Comparison of ENCODE assay signal across 6 cellular contexts in genomic region chr11:65898656-65899355, GRCh38. TPM values are rescaled to one million over a fixed set of nuclear protein-coding genes. Genes with fewer than 3 reads are reported as not detected.
DNase-seq lines count a peak whose midpoint lies in the region; FAIRE-seq and TF ChIP-seq lines count a peak whose summit lies in the region.

No MANE protein-coding gene starts in this region.

- peaks cover 12% of the 10 kb centered on the region for H3K4me1 Mint-ChIP-seq in brain
- H3K4me1 Mint-ChIP-seq in nephron progenitor cell = peaks cover 26% of the 10 kb centered on the region

- H3K27ac Mint-ChIP-seq in brain = peak overlapping the region in 2 of 5 experiments; percentile 43 to 80
- no peak overlapping the region for H3K27ac Mint-ChIP-seq in nephron progenitor cell

- FAIRE-seq in GM12892 (lab: Jason Lieb, UNC) = no peak

- H3K27me3 Mint-ChIP-seq in brain (peaks cover 84% of the 10 kb centered on the region), nephron progenitor cell (ENCODE audit: low read depth, poor library complexity) (peaks cover 87% of the 10 kb centered on the region)

- no peak for DNase-seq in nephron progenitor cell
- DNase-seq in NCI-H2227 treated with DMSO at 0.1 percent for 48 hours (lab: John Stamatoyannopoulos, UW) = no peak
- DNase-seq in mucosa of gallbladder (ENCODE audit: low spot score) = no peak
- no peak for DNase-seq in GM12892 (ENCODE audit: insufficient read length)

- H3K36me3 Mint-ChIP-seq in brain (no peaks in the 10 kb centered on the region), nephron progenitor cell (ENCODE audit: low read depth) (no peaks in the 10 kb centered on the region)

- peaks cover 0 to 5% (median 0%) of the 10 kb centered on the region in 5 experiments for H3K9me3 Mint-ChIP-seq in brain
- H3K9me3 Mint-ChIP-seq in nephron progenitor cell = peaks cover 4% of the 10 kb centered on the region

- no peak for TF ChIP-seq CTCF in GM12875 (IDR thresholded peaks at IDR 0.05; ENCODE audit: borderline replicate concordance, insufficient read depth, low read depth, low read length)
- no peak for TF ChIP-seq CTCF in brain (conservative IDR thresholded peaks at IDR 0.05)
- no peak for TF ChIP-seq CTCF in nephron progenitor cell (IDR thresholded peaks at IDR 0.05)

- H3K4me3 Mint-ChIP-seq in brain (peak overlapping the region; percentile 78 to 89 (median 82)), nephron progenitor cell (peak overlapping the region; percentile 81)

- peak overlapping the region; percentile 53 for H3K4me3 ChIP-seq in GM12875 (ENCODE audit: low read depth, low read length)

- TF ChIP-seq POLR2A in GM12892 (IDR thresholded peaks at IDR 0.05; ENCODE audit: low read depth, low read length) = no peak

RNA-seq across cellular contexts. Expression of gene FOSL1, which starts 1.4 kb away (rescaled TPM):
- 0.76 TPM for polyA plus RNA-seq in brain (ENCODE audit: insufficient read depth, low read depth, low replicate concordance)
- 1.2 TPM for total RNA-seq in mucosa of gallbladder
- 1.0 TPM for polyA plus RNA-seq in GM12892 (2012; ENCODE audit: missing spikeins)

RNA-seq across cellular contexts. Expression of gene CCDC85B, which starts 8.3 kb away (rescaled TPM):
- 38.8 TPM for polyA plus RNA-seq in brain (ENCODE audit: insufficient read depth, low read depth, low replicate concordance)
- 28.3 TPM for total RNA-seq in mucosa of gallbladder
- polyA plus RNA-seq in GM12892 (2012; ENCODE audit: missing spikeins) = 1.8 TPM

RNA-seq across cellular contexts. Expression of gene FIBP, which starts 10.5 kb away (rescaled TPM):
- polyA plus RNA-seq in brain (ENCODE audit: insufficient read depth, low read depth, low replicate concordance) = 143 TPM
- total RNA-seq in mucosa of gallbladder = 55.1 TPM
- polyA plus RNA-seq in GM12892 (2012; ENCODE audit: missing spikeins) = 66.8 TPM

RNA-seq across cellular contexts. Expression of gene CTSW, which starts 19.2 kb away (rescaled TPM):
- 0.76 TPM for polyA plus RNA-seq in brain (ENCODE audit: insufficient read depth, low read depth, low replicate concordance)
- total RNA-seq in mucosa of gallbladder = 2.7 TPM
- 2.0 TPM for polyA plus RNA-seq in GM12892 (2012; ENCODE audit: missing spikeins)

RNA-seq across cellular contexts. Expression of gene C11orf68, which starts 20.1 kb away (rescaled TPM):
- 79.1 TPM for polyA plus RNA-seq in brain (ENCODE audit: insufficient read depth, low read depth, low replicate concordance)
- total RNA-seq in mucosa of gallbladder = 44.8 TPM
- polyA plus RNA-seq in GM12892 (2012; ENCODE audit: missing spikeins) = 14.8 TPM
